ENCODE assay signal across 12 cellular contexts in genomic region chr2:37080674-37081073, GRCh38. TPM values are rescaled to one million over a fixed set of nuclear protein-coding genes. Genes with fewer than 3 reads are reported as not detected.
DNase-seq lines count a peak whose midpoint lies in the region; ATAC-seq and TF ChIP-seq lines count a peak whose summit lies in the region.
"Had no signal": no experiment of that assay in that cellular context is flagged by ENCODE, and none has a peak within 500 bp of the region (broad histone marks: within the 10 kb centered on the region; RNA-seq: fewer than 3 reads in every experiment).

No MANE protein-coding gene starts in this region.

- H3K4me1 Mint-ChIP-seq in activated T-cell treated with anti-CD3 and anti-CD28 coated beads, Interleukin-2, amount 50 U/mL, for 72 hours (ENCODE audit: low read depth), result peaks cover 32% of the 10 kb centered on the region
- H3K4me1 Mint-ChIP-seq: GM23338 had no signal

- TF ChIP-seq CTCF in NB4 (IDR thresholded peaks at IDR 0.05; ENCODE audit: low read depth, low read length) (no peak), spleen (IDR thresholded peaks at IDR 0.05 in 8 of 11, conservative IDR thresholded peaks at IDR 0.05 in 3 of 11) (no peak), ascending aorta (IDR thresholded peaks at IDR 0.05) (no peak)

- 4 to 10% (median 8%) methylated on average over 3 of the region's 3 CpGs for WGBS in spleen, 5 donors

- DNase-seq in activated T-cell treated with anti-CD3 and anti-CD28 coated beads, Interleukin-2, amount 50 U/mL, for 72 hours, result no peak
- DNase-seq in activated T-cell treated with anti-CD3 and anti-CD28 coated beads, Interleukin-2, amount 50 U/mL, for 48 hours, result no peak
- DNase-seq in NB4 (ENCODE audit: low read depth), result peak; percentile 37
- DNase-seq in central memory CD4-positive, alpha-beta T cell, result peak; percentile 23
- DNase-seq in spleen, result no peak
- no peak for DNase-seq in ureter (ENCODE audit: low spot score)
- no peak for DNase-seq in ascending aorta (ENCODE audit: low spot score in 2 of 2)
- no peak for DNase-seq in HUDEP-2 (lab: John Stamatoyannopoulos, UW; ENCODE audit: unreplicated experiment in 76 of 76)
- DNase-seq: activated CD8-positive, alpha-beta memory T cell treated with anti-CD3 and anti-CD28 coated beads for 24 hours; anterior cingulate cortex; stimulated activated CD4-positive, alpha-beta T cell treated with anti-CD3 and anti-CD28 coated beads, Interleukin-2, amount 100 ng/mL, for 48 hours had no signal

- H3K27me3 ChIP-seq in spleen (replicated peaks in 1 of 7), result no peaks in the 10 kb centered on the region
- no peaks in the 10 kb centered on the region for H3K27me3 ChIP-seq in ascending aorta

- H3K9me3 ChIP-seq in spleen, result no peaks in the 10 kb centered on the region
- no peaks in the 10 kb centered on the region for H3K9me3 ChIP-seq in ascending aorta

- intact Hi-C loops in spleen (cut with DNase I; ENCODE audit: low total_unique reads), result no loop called here
- intact Hi-C loops in ascending aorta (cut with DNase I), result no loop called here

- no peak for TF ChIP-seq POLR2A in NB4 (IDR thresholded peaks at IDR 0.05; ENCODE audit: extremely low read depth, insufficient read length)
- no peak for TF ChIP-seq POLR2A in spleen (IDR thresholded peaks at IDR 0.05)

- H3K9me3 Mint-ChIP-seq in activated T-cell treated with anti-CD3 and anti-CD28 coated beads, Interleukin-2, amount 50 U/mL, for 72 hours, result no peaks in the 10 kb centered on the region
- H3K9me3 Mint-ChIP-seq: GM23338 had no signal

- H3K36me3 ChIP-seq in spleen (peaks cover 0 to 56% (median 27%) of the 10 kb centered on the region in 6 donors), ascending aorta (peaks cover 4 to 29% of the 10 kb centered on the region in 2 donors)

- no peak for ATAC-seq in activated T-cell treated with anti-CD3 and anti-CD28 coated beads, Interleukin-2, amount 50 U/mL, for 72 hours (replicated peaks in 1 of 2)
- ATAC-seq: GM23338 had no signal

- peak overlapping the region; percentile 86 for H3K27ac Mint-ChIP-seq in activated T-cell treated with anti-CD3 and anti-CD28 coated beads, Interleukin-2, amount 50 U/mL, for 72 hours
- H3K27ac Mint-ChIP-seq: GM23338 had no signal

- peaks cover 0 to 7% of the 10 kb centered on the region in 2 donors for H3K36me3 Mint-ChIP-seq in activated T-cell treated with anti-CD3 and anti-CD28 coated beads, Interleukin-2, amount 50 U/mL, for 72 hours (ENCODE audit: insufficient read depth in 2 of 2)

- no peaks in the 10 kb centered on the region for H3K27me3 Mint-ChIP-seq in activated T-cell treated with anti-CD3 and anti-CD28 coated beads, Interleukin-2, amount 50 U/mL, for 72 hours (ENCODE audit: low read depth)

- H3K4me3 Mint-ChIP-seq in activated T-cell treated with anti-CD3 and anti-CD28 coated beads, Interleukin-2, amount 50 U/mL, for 72 hours, result peak overlapping the region; percentile 48 to 82
- H3K4me3 Mint-ChIP-seq: GM23338 had no signal

- H3K4me3 ChIP-seq in NB4 (ENCODE audit: low read depth, low read length) (no peak overlapping the region), spleen (peak overlapping the region in 2 of 8 donors; percentile 4 to 41), ascending aorta (no peak overlapping the region)
- H3K4me3 ChIP-seq: GM23338 had no signal

- H3K27ac ChIP-seq in spleen (peak overlapping the region; percentile 6 to 82 (median 40)), ascending aorta (no peak overlapping the region)

- H3K4me1 ChIP-seq in spleen, result peaks cover 51 to 75% (median 55%) of the 10 kb centered on the region in 6 donors
- H3K4me1 ChIP-seq in ascending aorta, result peaks cover 3 to 14% of the 10 kb centered on the region in 2 donors

RNA-seq across cellular contexts. Expression of gene HEATR5B, which starts 3.5 kb away (rescaled TPM):
- 10 to 100 TPM; 12.4 to 14.8 TPM for total RNA-seq in activated T-cell treated with anti-CD3 and anti-CD28 coated beads, Interleukin-2, amount 50 U/mL, for 72 hours
- 10 to 100 TPM; 30.0 to 58.2 (median 37.5) TPM for total RNA-seq in spleen
- polyA plus RNA-seq in spleen, result 10 to 100 TPM in 1 of 3 donors, 1 to 10 TPM in 2; 5.5 to 10.2 (median 9.1) TPM
- 29.7 TPM for total RNA-seq in ureter
- total RNA-seq in ascending aorta, result 10.6 TPM

RNA-seq across cellular contexts. Expression of gene GPATCH11, which starts 3.6 kb away (rescaled TPM):
- 10 to 100 TPM; 12.3 to 12.4 TPM for total RNA-seq in activated T-cell treated with anti-CD3 and anti-CD28 coated beads, Interleukin-2, amount 50 U/mL, for 72 hours
- total RNA-seq in spleen, result 10 to 100 TPM; 10.0 to 17.2 (median 12.2) TPM
- 10 to 100 TPM in 1 of 3 donors, 1 to 10 TPM in 2; 4.9 to 13.0 (median 8.8) TPM for polyA plus RNA-seq in spleen
- total RNA-seq in ureter, result 6.8 TPM
- 0.21 TPM for total RNA-seq in ascending aorta

Comparison
In these comparisons a context has a peak if more than half of its experiments do, and no peak if none do; other contexts are left out.
1. DNase-seq: peak in NB4 (single experiment) and central memory CD4-positive, alpha-beta T cell (single experiment); none in activated T-cell treated with anti-CD3 and anti-CD28 coated beads, Interleukin-2, amount 50 U/mL, for 72 hours (0 of 2), activated T-cell treated with anti-CD3 and anti-CD28 coated beads, Interleukin-2, amount 50 U/mL, for 48 hours (0 of 2), spleen (single experiment), ureter (single experiment), ascending aorta (0 of 2) and HUDEP-2 (0 of 76).
2. H3K27ac ChIP-seq: peak in spleen (8 of 8); none in ascending aorta (0 of 2).